27 cellular contexts compared by ENCODE assay signal in genomic region chr4:8782135-8782534, GRCh38.
"Had no signal": no experiment of that assay in that cellular context is flagged by ENCODE, and none has a peak within 500 bp of the region (broad histone marks: within the 10 kb centered on the region; RNA-seq: fewer than 3 reads in every experiment).

No MANE protein-coding gene starts in this region.

- H3K4me1 ChIP-seq: ascending aorta had no signal

- H3K9me3 ChIP-seq: ascending aorta had no signal

- H3K27me3 ChIP-seq: ascending aorta, cardiac muscle cell had no signal

- ATAC-seq: activated CD8-positive, alpha-beta T cell treated with anti-CD3 and anti-CD28 coated beads for 36 hours; activated naive CD8-positive, alpha-beta T cell treated with anti-CD3 and anti-CD28 coated beads, Interleukin-2, amount 50 U/mL, for 24 hours; activated T-cell treated with anti-CD3 and anti-CD28 coated beads, Interleukin-2, amount 50 U/mL, for 4 hours; activated T-cell treated with anti-CD3 and anti-CD28 coated beads, Interleukin-2, amount 50 U/mL, for 72 hours had no signal

- H3K27ac ChIP-seq: ascending aorta, cardiac muscle cell, VCaP had no signal

- DNase-seq: activated B cell treated with CpG ODN at 0.5 μM for 24 hours; activated CD4-positive, alpha-beta memory T cell treated with anti-CD3 and anti-CD28 coated beads for 36 hours; activated CD4-positive, alpha-beta T cell treated with anti-CD3 and anti-CD28 coated beads for 4 hours; activated CD4-positive, alpha-beta T cell treated with anti-CD3 and anti-CD28 coated beads, Interleukin-2, amount 10 ng/mL, durations not matched to agents 24 days and 14 days; activated CD4-positive, alpha-beta T cell treated with anti-CD3 and anti-CD28 coated beads, Interleukin-2, amount 50 U/mL, for 1 hour; activated CD4-positive, alpha-beta T cell treated with anti-CD3 and anti-CD28 coated beads, Interleukin-2, amount 50 U/mL, for 4 hours; activated CD4-positive, CD25-positive, alpha-beta regulatory T cell treated with anti-CD3 and anti-CD28 coated beads, Interleukin-2, amount 50 U/mL, for 72 hours; activated CD8-positive, alpha-beta memory T cell treated with anti-CD3 and anti-CD28 coated beads, Interleukin-2, amount 50 U/mL, for 4 hours; activated CD8-positive, alpha-beta T cell treated with anti-CD3 and anti-CD28 coated beads for 36 hours; activated effector memory CD4-positive, alpha-beta T cell treated with anti-CD3 and anti-CD28 coated beads, Interleukin-2, amount 50 U/mL, for 16 hours; activated naive CD4-positive, alpha-beta T cell treated with anti-CD3 and anti-CD28 coated beads, Interleukin-2, amount 10 ng/mL, durations not matched to agents 7 days and 5 days; activated naive CD4-positive, alpha-beta T cell treated with Interleukin-2 at 50 U/mL for 16 hours; activated naive CD8-positive, alpha-beta T cell treated with anti-CD3 and anti-CD28 coated beads, Interleukin-2, amount 10 ng/mL, durations not matched to agents 7 days and 5 days; activated naive CD8-positive, alpha-beta T cell treated with anti-CD3 and anti-CD28 coated beads, Interleukin-2, amount 50 U/mL, for 24 hours; activated T-cell treated with anti-CD3 and anti-CD28 coated beads for 4 hours; activated T-cell treated with anti-CD3 and anti-CD28 coated beads, Interleukin-2, amount 50 U/mL, for 1 hour; activated T-cell treated with anti-CD3 and anti-CD28 coated beads, Interleukin-2, amount 50 U/mL, for 4 hours; activated T-cell treated with anti-CD3 and anti-CD28 coated beads, Interleukin-2, amount 50 U/mL, for 72 hours; amygdala; anterior cingulate cortex; caudate nucleus; cerebellar nuclear complex; T-helper 2 cell; T-helper 9 cell had no signal

- H3K36me3 ChIP-seq: ascending aorta, cardiac muscle cell had no signal

- H3K4me3 ChIP-seq: ascending aorta, cardiac muscle cell had no signal
